ENCODE assay signal across 10 cellular contexts in the genomic region with DNA sequence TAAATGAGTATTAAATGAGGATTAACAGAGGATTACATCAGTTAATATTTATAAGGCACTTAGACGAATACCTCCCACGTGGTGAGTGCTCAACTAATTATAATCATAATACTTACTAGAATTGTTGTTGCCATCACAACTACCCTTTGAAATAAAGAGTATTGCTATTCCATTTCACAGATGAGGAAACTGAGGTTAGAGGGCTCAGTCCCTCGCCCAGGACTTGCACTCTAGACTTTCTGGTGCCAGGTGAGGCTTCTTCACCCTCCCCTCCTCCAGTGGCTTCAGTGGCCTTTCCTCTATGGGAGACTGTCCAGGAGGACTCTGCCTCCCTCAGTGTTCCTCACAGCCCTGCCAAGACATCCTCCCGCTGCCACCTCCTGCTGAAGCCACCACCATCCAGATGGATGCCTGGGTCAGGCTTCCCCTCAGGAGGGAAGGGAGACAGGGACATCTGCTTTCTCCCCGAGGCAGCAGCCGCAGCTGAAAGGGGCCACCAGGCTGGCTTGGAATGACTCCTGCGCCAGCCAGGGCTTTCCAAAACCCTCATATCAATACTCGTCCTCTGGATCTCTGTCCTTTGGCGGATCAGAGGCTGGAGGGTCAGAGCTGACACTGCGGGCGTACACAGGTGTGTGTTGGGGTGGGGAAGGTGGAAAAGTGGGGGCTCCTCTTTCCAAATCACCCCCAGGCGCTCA.
A peak's percentile ranks its signal among the peaks of the same experiment; 100 is the strongest.
DNase-seq lines count a peak whose midpoint lies in the region; ATAC-seq, FAIRE-seq and TF ChIP-seq lines count a peak whose summit lies in the region.
"Had no signal": no experiment of that assay in that cellular context is flagged by ENCODE, and none has a peak within 500 bp of the region (broad histone marks: within the 10 kb centered on the region; RNA-seq: fewer than 3 reads in every experiment).

No MANE protein-coding gene starts in this region.

- TF ChIP-seq CTCF in AG04450 (IDR thresholded peaks at IDR 0.05; ENCODE audit: low read depth, low read length), result no peak
- no peak for TF ChIP-seq CTCF in IMR-90 (conservative IDR thresholded peaks at IDR 0.05; ENCODE audit: low read depth, low read length)
- TF ChIP-seq CTCF in pancreas (IDR thresholded peaks at IDR 0.05), result no peak
- no peak for TF ChIP-seq CTCF in GM10248 (IDR thresholded peaks at IDR 0.05; ENCODE audit: control extremely low read depth, extremely low read depth, low read depth, missing control alignments)

- H2AK9ac ChIP-seq in IMR-90 (replicated peaks; ENCODE audit: low read depth, low read length, poor library complexity), result peak overlapping the region; percentile 1

- no peak overlapping the region; the same call in 1 of the 2 replicates for H3K14ac ChIP-seq in IMR-90 (replicated peaks; ENCODE audit: low read depth, low read length)

- in situ Hi-C loops in IMR-90 (cut with MboI; ENCODE audit: low sequenced_read_pairs), result no loop called here

- FAIRE-seq in pancreas (lab: Jason Lieb, UNC), result no peak
- FAIRE-seq in RCC 7860 (lab: Jason Lieb, UNC), result no peak
- FAIRE-seq: bronchial epithelial cell had no signal

- ATAC-seq in IMR-90 (ENCODE audit: low read depth), result no peak
- no peak for ATAC-seq in right cardiac atrium
- peak in 3 of 4 donors; percentile 7 to 29 (median 27) for ATAC-seq in pancreas
- no peak for ATAC-seq in HG02938 (IDR thresholded peaks at IDR 0.05; ENCODE audit: unreplicated experiment)
- ATAC-seq: stimulated activated naive CD8-positive, alpha-beta T cell treated with anti-CD3 and anti-CD28 coated beads, Interleukin-15, amount 100 ng/mL, for 72 hours had no signal

- H3K9me1 ChIP-seq in IMR-90 (ENCODE audit: insufficient read depth, low read length), result no peaks in the 10 kb centered on the region

- H3K56ac ChIP-seq in IMR-90 (ENCODE audit: extremely low read depth, insufficient read depth, low read length), result no peak overlapping the region

- H4K8ac ChIP-seq in IMR-90 (ENCODE audit: low read depth in 2 of 2, low read length in 2 of 2), result no peak overlapping the region

- no TSS peak for BruUV-seq in IMR-90 (replicated peaks; lab: Mats Ljungman, UMichigan)

- dilution Hi-C loops in IMR-90 (cut with HindIII; ENCODE audit: low sequenced_read_pairs, unreplicated experiment), result no loop called here

- no peak overlapping the region; the same call in 1 of the 2 replicates for H4K91ac ChIP-seq in IMR-90 (ENCODE audit: insufficient read depth, low read depth, low read length)

- H4K20me1 ChIP-seq in IMR-90 (ENCODE audit: insufficient read depth, low read length), result no peaks in the 10 kb centered on the region

- H3K9ac ChIP-seq in IMR-90 (ENCODE audit: low read depth, low read length), result no peak overlapping the region

- H3K79me1 ChIP-seq in IMR-90 (ENCODE audit: low read depth in 1 of 2, low read length in 2 of 2), result no peaks in the 10 kb centered on the region

- H3K36me3 ChIP-seq in IMR-90 (ENCODE audit: control insufficient read depth, insufficient read depth, low read length) (no peaks in the 10 kb centered on the region), pancreas (no peaks in the 10 kb centered on the region)

- H2BK120ac ChIP-seq in IMR-90 (ENCODE audit: low read depth, low read length), result no peak overlapping the region

- H2BK5ac ChIP-seq in IMR-90 (ENCODE audit: low read depth, low read length, poor library complexity, severe bottlenecking), result no peak overlapping the region

- peak overlapping the region; percentile 40; the same call in 1 of the 2 replicates for H3K4me2 ChIP-seq in IMR-90 (ENCODE audit: low read depth, low read length)

- intact Hi-C loops in IMR-90 (cut with micrococcal nuclease), result no loop called here
- intact Hi-C loops in right cardiac atrium (cut with DNase I), result no loop called here
- intact Hi-C loops in pancreas (cut with DNase I), result no loop called here

- POLR2A ChIA-PET in AG04450 (lab: Yijun Ruan, JAX) (no interaction called here), IMR-90 (lab: Charles Lee; ENCODE audit: unreplicated experiment) (no interaction called here), GM10248 (lab: Yijun Ruan, JAX) (no interaction called here)

- no peak overlapping the region for H3K4ac ChIP-seq in IMR-90 (ENCODE audit: low read depth, low read length)

- H3K4me1 ChIP-seq in IMR-90 (ENCODE audit: control insufficient read depth, insufficient read depth, low read length) (peaks cover 3% of the 10 kb centered on the region; the same call in 1 of the 2 replicates), right cardiac atrium (ENCODE audit: control insufficient read depth, insufficient read depth, low read length) (no peaks in the 10 kb centered on the region), pancreas (peaks cover 0 to 2% (median 0%) of the 10 kb centered on the region in 3 donors)

- DNase-seq in AG04450 (ENCODE audit: low read depth, low spot score), result no peak
- DNase-seq in IMR-90, result no peak
- DNase-seq in right cardiac atrium, result no peak
- no peak for DNase-seq in pancreas
- DNase-seq in RCC 7860 (ENCODE audit: low spot score), result no peak
- DNase-seq in activated T-cell treated with anti-CD3 and anti-CD28 coated beads for 4 hours, result no peak
- DNase-seq in GM10248 (ENCODE audit: extremely low spot score), result no peak
- DNase-seq: stimulated activated naive CD8-positive, alpha-beta T cell treated with anti-CD3 and anti-CD28 coated beads, Interleukin-15, amount 100 ng/mL, for 72 hours had no signal

- H3K9me3 ChIP-seq in AG04450 (ENCODE audit: control insufficient read depth, insufficient read depth, low read length) (no peaks in the 10 kb centered on the region), IMR-90 (ENCODE audit: control insufficient read depth, insufficient read depth, low read length) (no peaks in the 10 kb centered on the region), right cardiac atrium (ENCODE audit: control insufficient read depth, low read length) (no peaks in the 10 kb centered on the region), pancreas (no peaks in the 10 kb centered on the region)

- CTCF ChIA-PET in AG04450 (lab: Charles Lee), result interaction anchor here (0.6 kb wide), 1 partner anchor 499 kb away, joined by 3 read pairs; no protein-coding TSS in a partner anchor
- CTCF ChIA-PET in IMR-90 (lab: Yijun Ruan, JAX), result no interaction called here
- CTCF ChIA-PET in GM10248 (lab: Yijun Ruan, JAX), result no interaction called here

- no peak for TF ChIP-seq RAD21 in IMR-90 (IDR thresholded peaks at IDR 0.05; ENCODE audit: low read length)

- H2AFZ ChIP-seq in IMR-90 (replicated peaks; ENCODE audit: low read length, poor library complexity), result peak overlapping the region; percentile 39

- no peak overlapping the region; the same call in 1 of the 2 replicates for H3K18ac ChIP-seq in IMR-90 (ENCODE audit: low read depth, low read length)

- H2AK5ac ChIP-seq in IMR-90 (ENCODE audit: low read depth, low read length), result no peak overlapping the region

- H3K27ac ChIP-seq in AG04450 (ENCODE audit: low read depth, low read length) (no peak overlapping the region), IMR-90 (ENCODE audit: insufficient read depth, low read length) (no peak overlapping the region), right cardiac atrium (ENCODE audit: low read length) (no peak overlapping the region), pancreas (peak overlapping the region in 1 of 4 donors; percentile 51)

- no CpG with 5 or more reads among the region's 12 CpGs for WGBS in IMR-90 (ENCODE audit: extremely low coverage in 2 of 2, insufficient read length in 1 of 2), 2 experiments
- 31% methylated on average over 12 of the region's 12 CpGs for WGBS in right cardiac atrium
- WGBS in pancreas, 2 donors, result 27% methylated on average over 12 of the region's 12 CpGs

- H3K4me3 ChIP-seq in AG04450 (ENCODE audit: low read depth, low read length) (peak overlapping the region; percentile 61), IMR-90 (ENCODE audit: insufficient read depth, low read depth, low read length) (no peak overlapping the region), right cardiac atrium (ENCODE audit: low read length) (peak overlapping the region; percentile 49), pancreas (peak overlapping the region in 3 of 4 donors; percentile 18 to 32 (median 32))

- H3K27me3 ChIP-seq in AG04450 (ENCODE audit: control insufficient read depth, insufficient read depth, low read length) (peaks cover 2% of the 10 kb centered on the region), IMR-90 (ENCODE audit: control insufficient read depth, insufficient read depth, low read length) (peaks cover 3% of the 10 kb centered on the region; the same call in 1 of the 2 replicates), right cardiac atrium (ENCODE audit: control insufficient read depth, insufficient read depth) (no peaks in the 10 kb centered on the region), pancreas (no peaks in the 10 kb centered on the region)

- TF ChIP-seq POLR2A in IMR-90 (IDR thresholded peaks at IDR 0.05; ENCODE audit: low read depth, low read length), result no peak

- no peak overlapping the region for H3K23ac ChIP-seq in IMR-90 (ENCODE audit: low read depth, low read length)

- H2BK15ac ChIP-seq in IMR-90 (ENCODE audit: low read depth, low read length), result no peak overlapping the region

- H4K5ac ChIP-seq in IMR-90 (ENCODE audit: low read depth, low read length), result no peak overlapping the region

- H2BK20ac ChIP-seq in IMR-90 (ENCODE audit: low read depth, low read length), result no peak overlapping the region

TF ChIP-seq in IMR-90, 13 proteins besides CTCF, POLR2A, EP300 and RAD21 (continues in another document):
- TF ChIP-seq MAZ (IDR thresholded peaks at IDR 0.05; ENCODE audit: borderline replicate concordance, low read depth, low read length) (no peak), CHD1 (IDR thresholded peaks at IDR 0.05; ENCODE audit: low read depth, low read length) (no peak), RFX5 (IDR thresholded peaks at IDR 0.05; ENCODE audit: low read depth, low read length) (no peak), BHLHE40 (IDR thresholded peaks at IDR 0.05; ENCODE audit: low read depth, low read length) (no peak), SMC3 (IDR thresholded peaks at IDR 0.05; ENCODE audit: low read depth, low read length) (no peak), NFE2L2 (IDR thresholded peaks at IDR 0.05; ENCODE audit: low read depth, low read length) (no peak), RCOR1 (IDR thresholded peaks at IDR 0.05; ENCODE audit: insufficient replicate concordance, low read length) (no peak), MAFK (IDR thresholded peaks at IDR 0.05; ENCODE audit: low read depth, low read length) (no peak), FOS (IDR thresholded peaks at IDR 0.05; ENCODE audit: low read depth, low read length) (no peak), CEBPB (IDR thresholded peaks at IDR 0.05; ENCODE audit: low read depth, low read length) (no peak)
- TF ChIP-seq, protein P1, sequence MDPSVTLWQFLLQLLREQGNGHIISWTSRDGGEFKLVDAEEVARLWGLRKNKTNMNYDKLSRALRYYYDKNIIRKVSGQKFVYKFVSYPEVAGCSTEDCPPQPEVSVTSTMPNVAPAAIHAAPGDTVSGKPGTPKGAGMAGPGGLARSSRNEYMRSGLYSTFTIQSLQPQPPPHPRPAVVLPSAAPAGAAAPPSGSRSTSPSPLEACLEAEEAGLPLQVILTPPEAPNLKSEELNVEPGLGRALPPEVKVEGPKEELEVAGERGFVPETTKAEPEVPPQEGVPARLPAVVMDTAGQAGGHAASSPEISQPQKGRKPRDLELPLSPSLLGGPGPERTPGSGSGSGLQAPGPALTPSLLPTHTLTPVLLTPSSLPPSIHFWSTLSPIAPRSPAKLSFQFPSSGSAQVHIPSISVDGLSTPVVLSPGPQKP (IDR thresholded peaks at IDR 0.05; ENCODE audit: borderline replicate concordance, low read depth, low read length), result no peak

Comparison
In these comparisons a context has a peak if more than half of its experiments do, and no peak if none do; other contexts are left out.
1. ATAC-seq: peak in pancreas (3 of 4); none in IMR-90 (single experiment), right cardiac atrium (0 of 2) and HG02938 (single experiment).